ENCODE assay signal across 8 cellular contexts in genomic region chr20:59908855-59909254, GRCh38. TPM values are rescaled to one million over a fixed set of nuclear protein-coding genes. Genes with fewer than 3 reads are reported as not detected.
"Had no signal": no experiment of that assay in that cellular context is flagged by ENCODE, and none has a peak within 500 bp of the region (broad histone marks: within the 10 kb centered on the region; RNA-seq: fewer than 3 reads in every experiment).

No MANE protein-coding gene starts in this region.

- H3K9ac ChIP-seq: KMS-11 had no signal

- H3K4me2 ChIP-seq: KMS-11 had no signal

- FAIRE-seq: HepG2, K562 had no signal

- H3K27ac ChIP-seq: HL-60, KMS-11 had no signal

- ATAC-seq: HepG2, K562 had no signal

- DNase-seq: IMR-90, KBM-7, KG1 had no signal

- H3K4me3 ChIP-seq: K562 had no signal

RNA-seq across cellular contexts. Expression of gene CDH26, which starts 49.4 kb away (rescaled TPM):
- total RNA-seq: IMR-90 had no signal
- polyA plus RNA-seq: IgD-negative memory B cell, IMR-90 had no signal
